ENCODE assay signal across 31 cellular contexts in genomic region chr19:7757358-7757757, GRCh38. TPM values are rescaled to one million over a fixed set of nuclear protein-coding genes. Genes with fewer than 3 reads are reported as not detected.
DNase-seq lines count a peak whose midpoint lies in the region; ATAC-seq, FAIRE-seq and TF ChIP-seq lines count a peak whose summit lies in the region.
"Had no signal": no experiment of that assay in that cellular context is flagged by ENCODE, and none has a peak within 500 bp of the region (broad histone marks: within the 10 kb centered on the region; RNA-seq: fewer than 3 reads in every experiment).

No MANE protein-coding gene starts in this region.

- H3K27ac ChIP-seq in A549 (no peak overlapping the region), BLaER1 (no peak overlapping the region), HEK293 (ENCODE audit: extremely low read depth, low read depth, low read length) (no peak overlapping the region), endodermal cell (ENCODE audit: low read depth, low read length) (no peak overlapping the region), osteoblast (ENCODE audit: low read depth, low read length) (no peak overlapping the region), heart left ventricle (no peak overlapping the region)

- H3K79me2 ChIP-seq in osteoblast (ENCODE audit: insufficient read depth, low read length) = no peaks in the 10 kb centered on the region

- H3K4me2 ChIP-seq in A549 = no peak overlapping the region
- no peak overlapping the region for H3K4me2 ChIP-seq in BLaER1
- H3K4me2 ChIP-seq in osteoblast (ENCODE audit: insufficient read depth, low read length) = no peak overlapping the region

- H2AFZ ChIP-seq in osteoblast (ENCODE audit: low read length) = no peak overlapping the region

- H3K4me1 Mint-ChIP-seq in endodermal cell = no peaks in the 10 kb centered on the region

- H3K27me3 Mint-ChIP-seq in endodermal cell (ENCODE audit: insufficient read depth) = peaks cover 18% of the 10 kb centered on the region
- H3K27me3 Mint-ChIP-seq: CD4-positive, CD25-positive, alpha-beta regulatory T cell had no signal

- H3K36me3 Mint-ChIP-seq in endodermal cell (ENCODE audit: low read depth) = no peaks in the 10 kb centered on the region

- TF ChIP-seq EP300 in A549 (IDR thresholded peaks at IDR 0.05) = no peak

- CTCF ChIA-PET in A549 (lab: Yijun Ruan, JAX) (interaction anchor here (0.9 to 1.4 kb wide), 2 partner anchors 14 to 77 kb away, joined by 3 read pairs; partner anchors contain the start of gene TRAPPC5), HEK293 (lab: Yijun Ruan, JAX) (no interaction called here)

- no peak for FAIRE-seq in A549 (lab: Jason Lieb, UNC)
- FAIRE-seq: A204.1, GM12878, GM12892, GM18507 had no signal

- POLR2A ChIA-PET in A549 (lab: Yijun Ruan, JAX) (no interaction called here), HEK293 (lab: Yijun Ruan, JAX) (no interaction called here)

- H3K9ac ChIP-seq in BLaER1 (no peak overlapping the region), endodermal cell (ENCODE audit: extremely low read depth, low read length, poor library complexity, severe bottlenecking) (no peak overlapping the region)

- ATAC-seq in A549 = no peak
- ATAC-seq in heart left ventricle = no peak
- ATAC-seq: GM12878 had no signal

- 10% methylated on average over 2 of the region's 3 CpGs for WGBS in A549 (ENCODE audit: missing lambda C conversion rate)
- 70 to 77% methylated on average over 3 of the region's 3 CpGs for WGBS in endodermal cell (ENCODE audit: insufficient coverage in 1 of 2, insufficient read length in 1 of 2), 2 experiments
- 76 to 84% (median 83%) methylated on average over 3 of the region's 3 CpGs for WGBS in heart left ventricle, 4 donors

- H3K4me1 ChIP-seq in A549 = no peaks in the 10 kb centered on the region
- H3K4me1 ChIP-seq in BLaER1 = no peaks in the 10 kb centered on the region
- H3K4me1 ChIP-seq in HEK293 (ENCODE audit: control insufficient read depth, insufficient read depth, low read length) = no peaks in the 10 kb centered on the region
- H3K4me1 ChIP-seq in endodermal cell (ENCODE audit: control insufficient read depth, insufficient read depth, low read length) = no peaks in the 10 kb centered on the region
- H3K4me1 ChIP-seq in osteoblast (ENCODE audit: insufficient read depth, low read length) = no peaks in the 10 kb centered on the region
- no peaks in the 10 kb centered on the region for H3K4me1 ChIP-seq in heart left ventricle

- H3K4me3 ChIP-seq in A549 = no peak overlapping the region
- H3K4me3 ChIP-seq in BLaER1 = 0 out of 2 replicates have a peak overlapping the region, but pooled peaks have one; percentile 1
- no peak overlapping the region for H3K4me3 ChIP-seq in HEK293 (ENCODE audit: low read depth, low read length)
- H3K4me3 ChIP-seq in endodermal cell (ENCODE audit: low read length) = no peak overlapping the region
- H3K4me3 ChIP-seq in MG63 = no peak overlapping the region
- H3K4me3 ChIP-seq in osteoblast (ENCODE audit: insufficient read depth, low read length) = no peak overlapping the region
- no peak overlapping the region for H3K4me3 ChIP-seq in heart left ventricle
- H3K4me3 ChIP-seq: GM12878 had no signal

- TF ChIP-seq CTCF in A549 (IDR thresholded peaks at IDR 0.05) (no peak), HEK293 (tag by site-specific recombination; IDR thresholded peaks at IDR 0.05) (no peak), endodermal cell (conservative IDR thresholded peaks at IDR 0.05) (no peak), osteoblast (IDR thresholded peaks at IDR 0.05; ENCODE audit: extremely low read depth, low read depth, low read length) (no peak), heart left ventricle (IDR thresholded peaks at IDR 0.05) (no peak)

- TF ChIP-seq RAD21 in A549 (conservative IDR thresholded peaks at IDR 0.05 in 1 of 2, IDR thresholded peaks at IDR 0.05 in 1 of 2) = no peak

- H3K9me3 Mint-ChIP-seq in endodermal cell = peaks cover 76% of the 10 kb centered on the region

- H3K36me3 ChIP-seq in BLaER1 (no peaks in the 10 kb centered on the region), HEK293 (ENCODE audit: control insufficient read depth in 2 of 2, insufficient read depth in 1 of 2, low read length in 2 of 2) (no peaks in the 10 kb centered on the region), endodermal cell (ENCODE audit: control insufficient read depth, insufficient read depth, low read length) (no peaks in the 10 kb centered on the region), MG63 (no peaks in the 10 kb centered on the region), osteoblast (ENCODE audit: insufficient read depth, low read length) (no peaks in the 10 kb centered on the region), heart left ventricle (no peaks in the 10 kb centered on the region)

- no peak overlapping the region for H3K4me3 Mint-ChIP-seq in endodermal cell
- H3K4me3 Mint-ChIP-seq: B cell; CD14-positive monocyte; CD4-positive, alpha-beta memory T cell; CD8-positive, alpha-beta memory T cell had no signal

- DNase-seq in A549 (ENCODE audit: low read depth in 1 of 2, low spot score in 1 of 2) (no peak), endodermal cell (peak; percentile 14), NOMO-1 treated with dmso at 0.1 percent for 144 hours (lab: John Stamatoyannopoulos, UW; ENCODE audit: unreplicated experiment) (no peak), MG63 (no peak), osteoblast (ENCODE audit: insufficient read length, low spot score, missing footprints) (no peak), heart left ventricle (no peak)
- DNase-seq: 8988T; AML-193; C1 segment of cervical spinal cord; CD4-positive, alpha-beta memory T cell; CD4-positive, CD25-positive, alpha-beta regulatory T cell; CD8-positive, alpha-beta memory T cell; COR-L47; DMS 273 treated with DMSO at 0.1 percent for 48 hours; DMS153; DMS53; DMS79; DND-41; EL; GDM1 had no signal

- H4K20me1 ChIP-seq in BLaER1 (no peaks in the 10 kb centered on the region), osteoblast (ENCODE audit: insufficient read depth, low read length) (no peaks in the 10 kb centered on the region)

- TF ChIP-seq POLR2A in A549 (IDR thresholded peaks at IDR 0.05; ENCODE audit: low read length) (no peak), heart left ventricle (IDR thresholded peaks at IDR 0.05) (no peak)

- peaks cover 38% of the 10 kb centered on the region for H3K9me3 ChIP-seq in A549
- peaks cover 69% of the 10 kb centered on the region for H3K9me3 ChIP-seq in BLaER1
- H3K9me3 ChIP-seq in HEK293 (ENCODE audit: control insufficient read depth, insufficient read depth, low read depth, low read length) = no peaks in the 10 kb centered on the region
- peaks cover 41% of the 10 kb centered on the region for H3K9me3 ChIP-seq in endodermal cell (ENCODE audit: control insufficient read depth, low read length)
- H3K9me3 ChIP-seq in MG63 = peaks cover 47% of the 10 kb centered on the region
- H3K9me3 ChIP-seq in osteoblast (ENCODE audit: low read depth, low read length) = no peaks in the 10 kb centered on the region
- peaks cover 0 to 53% (median 41%) of the 10 kb centered on the region in 12 donors for H3K9me3 ChIP-seq in heart left ventricle

- H3K27me3 ChIP-seq in BLaER1 (no peaks in the 10 kb centered on the region), endodermal cell (ENCODE audit: control insufficient read depth, insufficient read depth, low read length, poor library complexity, severe bottlenecking) (no peaks in the 10 kb centered on the region), MG63 (peaks cover 23% of the 10 kb centered on the region), osteoblast (ENCODE audit: insufficient read depth, low read length) (no peaks in the 10 kb centered on the region), heart left ventricle (peaks cover 0 to 8% (median 0%) of the 10 kb centered on the region in 9 donors)

- H3K27ac Mint-ChIP-seq in endodermal cell = no peak overlapping the region
- H3K27ac Mint-ChIP-seq: B cell; CD4-positive, alpha-beta memory T cell; CD4-positive, CD25-positive, alpha-beta regulatory T cell; CD8-positive, alpha-beta memory T cell had no signal

- intact Hi-C loops in heart left ventricle (cut with DNase I) = no loop called here

RNA-seq across cellular contexts. Expression of gene CLEC4M, which starts 5.7 kb away (rescaled TPM):
- polyA plus RNA-seq in A549 (2011; rRNA removed) = not detected in 2 replicates
- not detected in 2 replicates for polyA plus RNA-seq in A549 (2012; cell fraction: cytosol; rRNA removed)
- polyA plus RNA-seq in A549 (2012; cell fraction: nucleus; rRNA removed) = not detected in 2 replicates
- not detected in 3 replicates for polyA plus RNA-seq in A549 (2017; fragmentation: RNase III; extraction: RNeasy Plus Mini Kit Qiagen cat#74134 plus additional on column Dnase treatment)
- polyA minus RNA-seq in A549 (2011; rRNA and poly(A)+ RNA removed) = not detected in 2 replicates
- not detected for total RNA-seq in endodermal cell
- not detected for polyA plus RNA-seq in endodermal cell (2013, experiment 1 of 2)
- not detected for polyA plus RNA-seq in endodermal cell (2013, experiment 2 of 2)
- total RNA-seq in MG63 (2014; rRNA removed; shearing (Covaris generic); ENCODE audit: low replicate concordance) = not detected in 2 replicates
- total RNA-seq in osteoblast = not detected in 2 replicates
- not detected for total RNA-seq in heart left ventricle
- not detected for polyA plus RNA-seq in heart left ventricle
- total RNA-seq: CD4-positive, alpha-beta memory T cell; CD4-positive, CD25-positive, alpha-beta regulatory T cell; CD8-positive, alpha-beta memory T cell; Daoy; G401 had no signal
- polyA plus RNA-seq: BJ; CD14-positive monocyte; CD4-positive, alpha-beta memory T cell; CD8-positive, alpha-beta memory T cell had no signal

RNA-seq across cellular contexts. Expression of gene CD209, which starts 10.0 kb away (rescaled TPM):
- polyA plus RNA-seq in A549 (2011; rRNA removed) (not detected in 2 replicates), A549 (2017; fragmentation: RNase III; extraction: RNeasy Plus Mini Kit Qiagen cat#74134 plus additional on column Dnase treatment) (not detected in 3 replicates), heart left ventricle (under 1 TPM; 0.53 to 0.75 TPM)
- not detected in 2 replicates for polyA plus RNA-seq in A549 (2012; cell fraction: cytosol; rRNA removed)
- polyA plus RNA-seq in A549 (2012; cell fraction: nucleus; rRNA removed) = not detected in 2 replicates
- not detected in 2 replicates for polyA minus RNA-seq in A549 (2011; rRNA and poly(A)+ RNA removed)
- total RNA-seq in endodermal cell (not detected), osteoblast (not detected in 2 replicates), heart left ventricle (10 to 100 TPM in 2 of 9 donors, 1 to 10 TPM in 7; 1.3 to 56.2 (median 5.4) TPM)
- polyA plus RNA-seq in endodermal cell (2013, experiment 1 of 2) = not detected
- polyA plus RNA-seq in endodermal cell (2013, experiment 2 of 2) = not detected
- not detected in 2 replicates for total RNA-seq in MG63 (2014; rRNA removed; shearing (Covaris generic); ENCODE audit: low replicate concordance)
- total RNA-seq: B cell; CD4-positive, CD25-positive, alpha-beta regulatory T cell; Daoy; G401 had no signal
- polyA plus RNA-seq: BJ; CD4-positive, alpha-beta memory T cell; CD4-positive, CD25-positive, alpha-beta regulatory T cell; CD8-positive, alpha-beta memory T cell had no signal

RNA-seq across cellular contexts. Expression of gene CLEC4G, which starts 25.4 kb away (rescaled TPM):
- not detected in 2 replicates for polyA plus RNA-seq in A549 (2011; rRNA removed)
- not detected in 2 replicates for polyA plus RNA-seq in A549 (2012; cell fraction: cytosol; rRNA removed)
- not detected in 2 replicates for polyA plus RNA-seq in A549 (2012; cell fraction: nucleus; rRNA removed)
- not detected in 3 replicates for polyA plus RNA-seq in A549 (2017; fragmentation: RNase III; extraction: RNeasy Plus Mini Kit Qiagen cat#74134 plus additional on column Dnase treatment)
- not detected in 2 replicates for polyA minus RNA-seq in A549 (2011; rRNA and poly(A)+ RNA removed)
- not detected for total RNA-seq in endodermal cell
- not detected for polyA plus RNA-seq in endodermal cell (2013, experiment 1 of 2)
- not detected for polyA plus RNA-seq in endodermal cell (2013, experiment 2 of 2)
- total RNA-seq in MG63 (2014; rRNA removed; shearing (Covaris generic); ENCODE audit: low replicate concordance) = not detected in 2 replicates
- not detected in 2 replicates for total RNA-seq in osteoblast
- 1 to 10 TPM in 4 of 9 donors, under 1 TPM in 4, not detected in 1; 0.29 to 6.4 (median 1.1) TPM for total RNA-seq in heart left ventricle
- polyA plus RNA-seq in heart left ventricle = under 1 TPM; 0.22 to 0.38 TPM
- total RNA-seq: B cell; CD4-positive, alpha-beta memory T cell; CD4-positive, CD25-positive, alpha-beta regulatory T cell; CD8-positive, alpha-beta memory T cell; Daoy; G401; GM12878 had no signal
- polyA plus RNA-seq: BJ; CD4-positive, alpha-beta memory T cell; CD4-positive, CD25-positive, alpha-beta regulatory T cell; CD8-positive, alpha-beta memory T cell had no signal

RNA-seq across cellular contexts. Expression of gene FCER2, which starts 55.4 kb away (rescaled TPM):
- not detected in 2 replicates for polyA plus RNA-seq in A549 (2011; rRNA removed)
- polyA plus RNA-seq in A549 (2012; cell fraction: cytosol; rRNA removed) = not detected in 2 replicates
- not detected in 2 replicates for polyA plus RNA-seq in A549 (2012; cell fraction: nucleus; rRNA removed)
- polyA plus RNA-seq in A549 (2017; fragmentation: RNase III; extraction: RNeasy Plus Mini Kit Qiagen cat#74134 plus additional on column Dnase treatment) = not detected in 3 replicates
- polyA minus RNA-seq in A549 (2011; rRNA and poly(A)+ RNA removed) = not detected in 2 replicates
- not detected for total RNA-seq in endodermal cell
- not detected for polyA plus RNA-seq in endodermal cell (2013, experiment 1 of 2)
- polyA plus RNA-seq in endodermal cell (2013, experiment 2 of 2) = not detected
- not detected in 2 replicates for total RNA-seq in MG63 (2014; rRNA removed; shearing (Covaris generic); ENCODE audit: low replicate concordance)
- not detected in 2 replicates for total RNA-seq in osteoblast
- total RNA-seq in heart left ventricle = 1 to 10 TPM in 1 of 9 donors, under 1 TPM in 2, not detected in 6; 0.23 to 1.5 (median 0.54) TPM
- under 1 TPM; 0.06 to 0.15 TPM for polyA plus RNA-seq in heart left ventricle
- total RNA-seq: CD4-positive, alpha-beta memory T cell; CD4-positive, CD25-positive, alpha-beta regulatory T cell; Daoy; G401 had no signal
- polyA plus RNA-seq: BJ; CD8-positive, alpha-beta memory T cell had no signal
